ENCODE assay signal across 8 cellular contexts in genomic region chr2:98478861-98479770, GRCh38. TPM values are rescaled to one million over a fixed set of nuclear protein-coding genes. Genes with fewer than 3 reads are reported as not detected.
DNase-seq lines count a peak whose midpoint lies in the region; ATAC-seq and TF ChIP-seq lines count a peak whose summit lies in the region.

No MANE protein-coding gene starts in this region.

- H3K4ac ChIP-seq in H9 (ENCODE audit: low read depth, low read length), result no peak overlapping the region

- no peaks in the 10 kb centered on the region for H3K23me2 ChIP-seq in H9 (ENCODE audit: insufficient read length, low read depth, low read length, poor library complexity, severe bottlenecking)

- no peak overlapping the region for H4K5ac ChIP-seq in H9 (ENCODE audit: insufficient read length, low read depth, low read length)

- H2BK120ac ChIP-seq in H9 (ENCODE audit: low read depth, low read length, poor library complexity, severe bottlenecking), result no peak overlapping the region

- H4K20me1 ChIP-seq in H9 (ENCODE audit: control insufficient read depth, insufficient read depth, insufficient read length), result no peaks in the 10 kb centered on the region

- H3K27me3 ChIP-seq in CD8-positive, alpha-beta T cell (ENCODE audit: insufficient read depth, low read length), result no peaks in the 10 kb centered on the region
- H3K27me3 ChIP-seq in H9 (ENCODE audit: insufficient read depth, low read length), result no peaks in the 10 kb centered on the region

- no peak overlapping the region for H2AFZ ChIP-seq in H9 (ENCODE audit: low read length)

- H3K9ac ChIP-seq in H9 (ENCODE audit: extremely low read depth, insufficient read length, low read length), result no peak overlapping the region

- H3K79me1 ChIP-seq in H9 (ENCODE audit: insufficient read depth, low read depth, low read length, poor library complexity, severe bottlenecking), result no peaks in the 10 kb centered on the region

- peak overlapping the region; percentile 29 for H3K27ac ChIP-seq in CD8-positive, alpha-beta T cell (ENCODE audit: low read depth, low read length)
- H3K27ac ChIP-seq in H9 (ENCODE audit: insufficient read length, low read depth, low read length), result no peak overlapping the region

- intact Hi-C loops in CD8-positive, alpha-beta T cell (cut with DNase I, micrococcal nuclease), result loop anchor here in 1 of 2 experiments (2.0 kb wide), 1 partner anchor 14 kb away; no protein-coding TSS in a partner anchor

- peak; percentile 33 for ATAC-seq in CD8-positive, alpha-beta T cell
- ATAC-seq in activated T-helper 17 cell treated with anti-CD3 and anti-CD28 coated beads, Interleukin-2, amount 50 U/mL, for 72 hours (replicated peaks), result peak; percentile 27
- ATAC-seq in GM18517 (IDR thresholded peaks at IDR 0.05; ENCODE audit: unreplicated experiment), result no peak

- H3K36me3 ChIP-seq in CD8-positive, alpha-beta T cell (ENCODE audit: insufficient read depth, low read length), result no peaks in the 10 kb centered on the region

- H2BK20ac ChIP-seq in H9 (ENCODE audit: low read depth, low read length, poor library complexity, severe bottlenecking), result no peak overlapping the region

- peak overlapping the region; percentile 89 for H3K27ac Mint-ChIP-seq in CD8-positive, alpha-beta T cell
- H3K27ac Mint-ChIP-seq in activated T-helper 17 cell treated with anti-CD3 and anti-CD28 coated beads, Interleukin-2, amount 50 U/mL, for 72 hours, result peak overlapping the region; percentile 82
- peak overlapping the region; percentile 69 for H3K27ac Mint-ChIP-seq in mesothelial cell of epicardium
- no peak overlapping the region; a peak in 2 of 7 replicates for H3K27ac Mint-ChIP-seq in H9

- H3K4me1 Mint-ChIP-seq in CD8-positive, alpha-beta T cell (ENCODE audit: low read depth), result peaks cover 97% of the 10 kb centered on the region
- H3K4me1 Mint-ChIP-seq in activated T-helper 17 cell treated with anti-CD3 and anti-CD28 coated beads, Interleukin-2, amount 50 U/mL, for 72 hours, result peaks cover 76% of the 10 kb centered on the region
- H3K4me1 Mint-ChIP-seq in mesothelial cell of epicardium (peaks cover 57% of the 10 kb centered on the region), H9 (peaks cover 78 to 84% of the 10 kb centered on the region in 2 experiments)

- TF ChIP-seq CTCF in CD8-positive, alpha-beta T cell (IDR thresholded peaks at IDR 0.05), result no peak
- TF ChIP-seq CTCF in mesothelial cell of epicardium (IDR thresholded peaks at IDR 0.05; ENCODE audit: unreplicated experiment) (no peak), H9 (conservative IDR thresholded peaks at IDR 0.05) (no peak)

- DNase-seq in CD8-positive, alpha-beta T cell, result peak in 3 of 7 experiments; percentile 47 to 70 (median 57)
- DNase-seq in M059J (ENCODE audit: low read depth), result peak; percentile 24
- no peak for DNase-seq in mesothelial cell of epicardium (ENCODE audit: low spot score in 2 of 2, unreplicated experiment in 2 of 2)
- no peak for DNase-seq in NK-92 treated with Interleukin-12 subunit alpha and Interleukin-12 subunit beta, amount 100 ng/mL, for 24 hours (lab: John Stamatoyannopoulos, UW)
- DNase-seq in epidermal melanocyte (ENCODE audit: insufficient read length, low spot score), result no peak
- no peak for DNase-seq in H9

- no peak overlapping the region for H2BK12ac ChIP-seq in H9 (ENCODE audit: insufficient read length, low read depth, low read length)

- H3K9me3 Mint-ChIP-seq in CD8-positive, alpha-beta T cell, result no peaks in the 10 kb centered on the region
- H3K9me3 Mint-ChIP-seq in activated T-helper 17 cell treated with anti-CD3 and anti-CD28 coated beads, Interleukin-2, amount 50 U/mL, for 72 hours, result no peaks in the 10 kb centered on the region
- no peaks in the 10 kb centered on the region for H3K9me3 Mint-ChIP-seq in mesothelial cell of epicardium
- H3K9me3 Mint-ChIP-seq in H9, result no peaks in the 10 kb centered on the region

- CTCF ChIA-PET in CD8-positive, alpha-beta T cell (lab: Charles Lee), result interaction anchor here (0.8 to 2.5 kb wide), 13 partner anchors 9 to 94 kb away, joined by 3 to 14 read pairs (median 5); no protein-coding TSS in a partner anchor

- WGBS in H9 (ENCODE audit: extremely low coverage, insufficient read length, low lambda C conversion rate), result no CpG with 5 or more reads among the region's 11 CpGs

- no peak overlapping the region for H2BK5ac ChIP-seq in H9 (ENCODE audit: insufficient read length, low read length)

- H3K4me1 ChIP-seq in CD8-positive, alpha-beta T cell (ENCODE audit: insufficient read depth, low read length), result peaks cover 99% of the 10 kb centered on the region
- H3K4me1 ChIP-seq in H9 (ENCODE audit: insufficient read depth, low read length), result no peaks in the 10 kb centered on the region; the same call in 1 of the 2 replicates

- H3K23ac ChIP-seq in H9 (ENCODE audit: insufficient read length, low read depth, low read length), result no peak overlapping the region

- H3K9me3 ChIP-seq in CD8-positive, alpha-beta T cell (ENCODE audit: low read length), result no peaks in the 10 kb centered on the region
- H3K9me3 ChIP-seq in H9 (ENCODE audit: control insufficient read depth, low read depth, low read length), result no peaks in the 10 kb centered on the region

- H2AK5ac ChIP-seq in H9 (ENCODE audit: insufficient read length, low read length), result no peak overlapping the region

- H4K8ac ChIP-seq in H9 (replicated peaks; ENCODE audit: insufficient read length, low read depth, low read length), result no peak overlapping the region

- H3K79me2 ChIP-seq in H9 (ENCODE audit: insufficient read depth, low read length), result peaks cover 2% of the 10 kb centered on the region; the same call in 1 of the 2 replicates

- H3K4me3 Mint-ChIP-seq in CD8-positive, alpha-beta T cell, result peak overlapping the region; percentile 53
- peak overlapping the region; percentile 67 for H3K4me3 Mint-ChIP-seq in activated T-helper 17 cell treated with anti-CD3 and anti-CD28 coated beads, Interleukin-2, amount 50 U/mL, for 72 hours
- no peak overlapping the region for H3K4me3 Mint-ChIP-seq in mesothelial cell of epicardium
- H3K4me3 Mint-ChIP-seq in H9, result no peak overlapping the region

- H3K4me2 ChIP-seq in H9 (ENCODE audit: insufficient read depth, insufficient read length, low read length), result no peak overlapping the region

- no peak overlapping the region for H3T11ph ChIP-seq in H9 (ENCODE audit: low read length)

- H2BK15ac ChIP-seq in H9 (ENCODE audit: low read depth, low read length), result no peak overlapping the region

- H3K14ac ChIP-seq in H9 (ENCODE audit: insufficient read depth, low read length), result no peak overlapping the region

- H3K56ac ChIP-seq in H9 (ENCODE audit: insufficient read length, low read depth, low read length), result no peak overlapping the region

- peaks cover 9% of the 10 kb centered on the region for H3K36me3 Mint-ChIP-seq in CD8-positive, alpha-beta T cell
- no peaks in the 10 kb centered on the region for H3K36me3 Mint-ChIP-seq in activated T-helper 17 cell treated with anti-CD3 and anti-CD28 coated beads, Interleukin-2, amount 50 U/mL, for 72 hours (ENCODE audit: low read depth)
- no peaks in the 10 kb centered on the region for H3K36me3 Mint-ChIP-seq in mesothelial cell of epicardium
- peaks cover 0 to 4% (median 0%) of the 10 kb centered on the region in 3 experiments; a peak in 3 of 7 replicates for H3K36me3 Mint-ChIP-seq in H9 (ENCODE audit: insufficient read depth in 1 of 3, low read depth in 3 of 3)

- H4K91ac ChIP-seq in H9 (ENCODE audit: insufficient read length, low read depth, low read length), result no peak overlapping the region

- POLR2A ChIA-PET in CD8-positive, alpha-beta T cell (lab: Charles Lee), result interaction anchor here (1.0 to 7.1 kb wide), 3 partner anchors 9 to 14 kb away, joined by 3 to 52 read pairs (median 3); no protein-coding TSS in a partner anchor

- peak overlapping the region; percentile 10 for H3K4me3 ChIP-seq in CD8-positive, alpha-beta T cell (ENCODE audit: low read depth, low read length)

- no peaks in the 10 kb centered on the region for H3K27me3 Mint-ChIP-seq in CD8-positive, alpha-beta T cell (ENCODE audit: low read depth)
- no peaks in the 10 kb centered on the region for H3K27me3 Mint-ChIP-seq in activated T-helper 17 cell treated with anti-CD3 and anti-CD28 coated beads, Interleukin-2, amount 50 U/mL, for 72 hours
- no peaks in the 10 kb centered on the region for H3K27me3 Mint-ChIP-seq in mesothelial cell of epicardium (ENCODE audit: low read depth)
- H3K27me3 Mint-ChIP-seq in H9 (ENCODE audit: low read depth), result no peaks in the 10 kb centered on the region; the same call in 1 of the 2 replicates

- H3K18ac ChIP-seq in H9 (ENCODE audit: insufficient read length, low read depth, low read length), result no peak overlapping the region

RNA-seq across cellular contexts. Expression of gene INPP4A, which starts 34.5 kb away (rescaled TPM):
- 10 to 100 TPM; 60.3 to 67.5 TPM for total RNA-seq in CD8-positive, alpha-beta T cell
- total RNA-seq in M059J (2014; rRNA removed; shearing (Covaris generic)), result 10.2 and 14.3 TPM in 2 replicates
- 10 to 100 TPM; 66.4 to 74.8 TPM for total RNA-seq in activated T-helper 17 cell treated with anti-CD3 and anti-CD28 coated beads, Interleukin-2, amount 50 U/mL, for 72 hours
- total RNA-seq in mesothelial cell of epicardium, result 37.3 to 40.7 TPM (median 37.3 TPM) in 3 replicates
- 55.2 and 55.3 TPM in 2 replicates for total RNA-seq in H9 (2021)

Comparison
In these comparisons a context has a peak if more than half of its experiments do, and no peak if none do; other contexts are left out.
1. H3K27ac Mint-ChIP-seq: peak in CD8-positive, alpha-beta T cell (single experiment), activated T-helper 17 cell treated with anti-CD3 and anti-CD28 coated beads, Interleukin-2, amount 50 U/mL, for 72 hours (single experiment) and mesothelial cell of epicardium (single experiment); none in H9 (0 of 3).
2. H3K4me3 Mint-ChIP-seq: peak in CD8-positive, alpha-beta T cell (single experiment) and activated T-helper 17 cell treated with anti-CD3 and anti-CD28 coated beads, Interleukin-2, amount 50 U/mL, for 72 hours (single experiment); none in mesothelial cell of epicardium (single experiment) and H9 (0 of 2).